Comparison of ENCODE assay signal across 8 cellular contexts in genomic region chr11:13238879-13239514, GRCh38. TPM values are rescaled to one million over a fixed set of nuclear protein-coding genes. Genes with fewer than 3 reads are reported as not detected.
DNase-seq lines count a peak whose midpoint lies in the region; ATAC-seq and TF ChIP-seq lines count a peak whose summit lies in the region.

No MANE protein-coding gene starts in this region.

- H3K36me3 ChIP-seq in Panc1 (ENCODE audit: control insufficient read depth, insufficient read depth, low read length), result no peaks in the 10 kb centered on the region

- POLR2A ChIA-PET in Panc1 (lab: Charles Lee), result no interaction called here

- no peak overlapping the region for H3K4me3 ChIP-seq in Panc1 (ENCODE audit: low read depth in 2 of 2, low read length in 2 of 2)

- H3K9me3 ChIP-seq in Panc1 (ENCODE audit: control insufficient read depth, insufficient read depth, low read depth, low read length), result no peaks in the 10 kb centered on the region

- in situ Hi-C loops in Panc1 (cut with HindIII; ENCODE audit: low pct_unique_long_range_greater_than_20kb, low sequenced_read_pairs), result no loop called here

- H3K4me1 ChIP-seq in Panc1 (ENCODE audit: control insufficient read depth, insufficient read depth, low read length), result no peaks in the 10 kb centered on the region

- H3K27me3 ChIP-seq in Panc1 (ENCODE audit: control insufficient read depth, insufficient read depth, low read length), result peaks cover 18% of the 10 kb centered on the region

- peak; percentile 84 for ATAC-seq in HG03159 (IDR thresholded peaks at IDR 0.05; ENCODE audit: unreplicated experiment)
- ATAC-seq in Panc1, result peak; percentile 80

- peak; percentile 28 for DNase-seq in NCI-H1694 (lab: John Stamatoyannopoulos, UW)
- no peak for DNase-seq in NCI-H1694 treated with DMSO at 0.1 percent for 48 hours (lab: John Stamatoyannopoulos, UW)
- DNase-seq in Panc1 (ENCODE audit: low read depth, low spot score), result no peak
- DNase-seq in activated T-cell treated with anti-CD3 and anti-CD28 coated beads, Interleukin-2, amount 50 U/mL, for 48 hours, result peak; percentile 52 to 60
- DNase-seq in foreskin melanocyte, result peak; percentile 37
- DNase-seq in renal cortical epithelial cell (ENCODE audit: low read depth), result peak; percentile 29
- DNase-seq in epidermal melanocyte (ENCODE audit: insufficient read length, low spot score), result no peak

- TF ChIP-seq CTCF in Panc1 (IDR thresholded peaks at IDR 0.05), result peak; percentile 85

- CTCF ChIA-PET in Panc1 (lab: Charles Lee), result no interaction called here

- no peak overlapping the region for H3K27ac ChIP-seq in Panc1 (ENCODE audit: low read length)

- BruUV-seq in Panc1 (replicated peaks; lab: Mats Ljungman, UMichigan), result no TSS peak

- intact Hi-C loops in Panc1 (cut with micrococcal nuclease; ENCODE audit: unreplicated experiment), result no loop called here

RNA-seq across cellular contexts. Expression of gene BMAL1, which starts 38.6 kb away (rescaled TPM):
- total RNA-seq in Panc1 (2021; ENCODE audit: unreplicated experiment) (9.3 TPM), renal cortical epithelial cell (17.2 and 20.7 TPM in 2 replicates)
- 3.7 TPM for polyA plus RNA-seq in Panc1 (2012; ENCODE audit: insufficient read length)

Comparison
In these comparisons a context has a peak if more than half of its experiments do, and no peak if none do; other contexts are left out.
1. DNase-seq: peak in NCI-H1694 (single experiment), activated T-cell treated with anti-CD3 and anti-CD28 coated beads, Interleukin-2, amount 50 U/mL, for 48 hours (2 of 2), foreskin melanocyte (single experiment) and renal cortical epithelial cell (single experiment); none in NCI-H1694 treated with DMSO at 0.1 percent for 48 hours (single experiment), Panc1 (single experiment) and epidermal melanocyte (single experiment).